Comparison of ENCODE assay signal across 25 cellular contexts in the genomic region with DNA sequence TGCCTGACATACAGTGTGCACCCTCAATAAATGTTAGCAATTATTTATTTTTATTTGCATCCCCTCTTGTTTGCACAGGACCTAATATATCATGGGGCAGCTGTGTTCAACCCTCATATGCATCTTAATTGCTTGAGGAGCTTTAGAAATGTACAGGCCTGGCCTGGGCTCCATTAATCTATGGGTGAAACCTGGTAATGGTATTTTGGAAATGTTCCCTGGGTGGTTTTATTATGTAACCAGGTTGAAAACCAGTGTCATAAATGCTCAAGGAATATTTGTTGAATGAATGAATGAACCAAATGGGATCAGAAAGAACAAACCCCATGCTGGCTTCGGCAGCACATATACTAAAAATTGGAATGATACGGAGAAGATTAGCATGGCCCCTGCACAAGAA.
DNase-seq lines count a peak whose midpoint lies in the region; ATAC-seq and TF ChIP-seq lines count a peak whose summit lies in the region.
"Had no signal": no experiment of that assay in that cellular context is flagged by ENCODE, and none has a peak within 500 bp of the region (broad histone marks: within the 10 kb centered on the region; RNA-seq: fewer than 3 reads in every experiment).

No MANE protein-coding gene starts in this region.

- H3K4me1 ChIP-seq in liver (ENCODE audit: control insufficient read depth in 4 of 4, insufficient read depth in 4 of 4, low read length in 3 of 4) (peaks cover 6 to 28% (median 20%) of the 10 kb centered on the region in 4 donors), right lobe of liver (peaks cover 0 to 33% (median 3%) of the 10 kb centered on the region in 4 donors), foreskin keratinocyte (peaks cover 46% of the 10 kb centered on the region)

- no peak overlapping the region for H3K9ac ChIP-seq in liver (ENCODE audit: low read depth in 1 of 2, low read length in 2 of 2)

- TF ChIP-seq CTCF in liver (IDR thresholded peaks at IDR 0.05; ENCODE audit: low read depth, low read length, missing input control) (no peak), right lobe of liver (IDR thresholded peaks at IDR 0.05) (no peak), foreskin keratinocyte (conservative IDR thresholded peaks at IDR 0.05) (no peak), osteocyte (IDR thresholded peaks at IDR 0.05) (no peak)

- no peak for TF ChIP-seq POLR2A in right lobe of liver (IDR thresholded peaks at IDR 0.05)

- H3K27ac ChIP-seq in liver (ENCODE audit: low read depth in 1 of 2, low read length in 2 of 2), result peak overlapping the region; percentile 8 to 52
- no peak overlapping the region for H3K27ac ChIP-seq in right lobe of liver
- H3K27ac ChIP-seq in foreskin keratinocyte, result peak overlapping the region; percentile 8
- H3K27ac ChIP-seq: cardiac muscle cell, left lung, testis had no signal

- no peak for TF ChIP-seq RAD21 in liver (IDR thresholded peaks at IDR 0.05)

- peak overlapping the region; percentile 96 for H3K27ac Mint-ChIP-seq in osteocyte (ENCODE audit: unreplicated experiment)
- H3K27ac Mint-ChIP-seq: activated naive CD4-positive, alpha-beta T cell treated with anti-CD3 and anti-CD28 coated beads, Interleukin-2, amount 10 ng/mL, durations not matched to agents 7 days and 5 days; activated T-helper 1 cell treated with anti-CD3 and anti-CD28 coated beads, Interleukin-12 subunit alpha, Interleukin-12 subunit beta, Interleukin-2, Interleukin-4 antibody, amounts not matched to agents 30 ng/mL and 10 ng/mL and 1 ng/mL, durations not matched to agents 14 hours and 24 hours and 36 hours; naive thymus-derived CD4-positive, alpha-beta T cell; T-cell had no signal

- H3K9me3 Mint-ChIP-seq in osteocyte (ENCODE audit: unreplicated experiment), result no peaks in the 10 kb centered on the region
- H3K9me3 Mint-ChIP-seq: activated naive CD4-positive, alpha-beta T cell treated with anti-CD3 and anti-CD28 coated beads, Interleukin-2, amount 10 ng/mL, durations not matched to agents 7 days and 5 days; activated T-helper 1 cell treated with anti-CD3 and anti-CD28 coated beads, Interleukin-12 subunit alpha, Interleukin-12 subunit beta, Interleukin-2, Interleukin-4 antibody, amounts not matched to agents 30 ng/mL and 10 ng/mL and 1 ng/mL, durations not matched to agents 14 hours and 24 hours and 36 hours; naive thymus-derived CD4-positive, alpha-beta T cell; T-cell had no signal

- H3K27me3 ChIP-seq in liver (ENCODE audit: control insufficient read depth in 4 of 4, insufficient read depth in 4 of 4, low read length in 3 of 4) (no peaks in the 10 kb centered on the region), right lobe of liver (no peaks in the 10 kb centered on the region), foreskin keratinocyte (no peaks in the 10 kb centered on the region)
- H3K27me3 ChIP-seq: cardiac muscle cell, left lung, ovary, right atrium auricular region, testis had no signal

- WGBS in liver, result 97% methylated on average over 2 of the region's 2 CpGs
- 84% methylated on average over 2 of the region's 2 CpGs for WGBS in right lobe of liver (ENCODE audit: insufficient coverage, low coverage, low lambda C conversion rate, missing lambda C conversion rate)

- no peaks in the 10 kb centered on the region for H3K9me3 ChIP-seq in liver (ENCODE audit: control insufficient read depth in 4 of 4, low read length in 3 of 4)
- H3K9me3 ChIP-seq in right lobe of liver, result no peaks in the 10 kb centered on the region
- H3K9me3 ChIP-seq: left lung, ovary, right atrium auricular region, testis had no signal

- no peak overlapping the region for H3K4me3 ChIP-seq in liver (ENCODE audit: low read depth in 1 of 3, low read length in 3 of 3)
- no peak overlapping the region for H3K4me3 ChIP-seq in right lobe of liver
- H3K4me3 ChIP-seq: cardiac muscle cell, left lung, ovary, right atrium auricular region, testis had no signal

- H3K27me3 Mint-ChIP-seq in osteocyte (ENCODE audit: unreplicated experiment), result no peaks in the 10 kb centered on the region
- H3K27me3 Mint-ChIP-seq: T-cell had no signal

- intact Hi-C loops in right lobe of liver (cut with DNase I), result no loop called here

- no peak for DNase-seq in right lobe of liver
- no peak for DNase-seq in foreskin keratinocyte
- DNase-seq in osteocyte (ENCODE audit: extremely low spot score, unreplicated experiment), result no peak
- DNase-seq in NCI-H345 (lab: John Stamatoyannopoulos, UW), result no peak
- DNase-seq in ACHN, result no peak
- DNase-seq in NCI-H1930 (lab: John Stamatoyannopoulos, UW), result no peak
- DNase-seq: 8988T; activated CD4-positive, CD25-positive, alpha-beta regulatory T cell; activated naive CD4-positive, alpha-beta T cell treated with anti-CD3 and anti-CD28 coated beads, Interleukin-2, amount 10 ng/mL, durations not matched to agents 7 days and 5 days; AML-193; amniotic stem cell; left lung; naive thymus-derived CD4-positive, alpha-beta T cell; NCI-H1105; NCI-H2081; NCI-H774; ovary; stimulated activated CD4-positive, alpha-beta T cell treated with anti-CD3 and anti-CD28 coated beads, Interleukin-2, amount 100 ng/mL, for 48 hours; T-cell; testis had no signal

- in situ Hi-C loops in ACHN (cut with HindIII; ENCODE audit: low pct_ligation_motif_present, low pct_unique_long_range_greater_than_20kb, low sequenced_read_pairs), result no loop called here

- peaks cover 66% of the 10 kb centered on the region for H3K4me1 Mint-ChIP-seq in osteocyte (ENCODE audit: unreplicated experiment)

- no peaks in the 10 kb centered on the region for H3K36me3 ChIP-seq in liver (ENCODE audit: control insufficient read depth in 4 of 4, insufficient read depth in 3 of 4, low read depth in 1 of 4, low read length in 3 of 4)
- no peaks in the 10 kb centered on the region for H3K36me3 ChIP-seq in right lobe of liver
- H3K36me3 ChIP-seq: cardiac muscle cell, left lung, ovary, right atrium auricular region had no signal

- H3K36me3 Mint-ChIP-seq in osteocyte (ENCODE audit: unreplicated experiment), result no peaks in the 10 kb centered on the region
- H3K36me3 Mint-ChIP-seq: activated naive CD4-positive, alpha-beta T cell treated with anti-CD3 and anti-CD28 coated beads, Interleukin-2, amount 10 ng/mL, durations not matched to agents 7 days and 5 days; T-cell had no signal

- ATAC-seq in right lobe of liver (no peak), foreskin keratinocyte (no peak), HG02759 (IDR thresholded peaks at IDR 0.05; ENCODE audit: unreplicated experiment) (no peak)
- ATAC-seq: naive thymus-derived CD4-positive, alpha-beta T cell; T-cell had no signal

- no peak overlapping the region for H3K4me3 Mint-ChIP-seq in osteocyte (ENCODE audit: unreplicated experiment)
- H3K4me3 Mint-ChIP-seq: activated naive CD4-positive, alpha-beta T cell treated with anti-CD3 and anti-CD28 coated beads, Interleukin-2, amount 10 ng/mL, durations not matched to agents 7 days and 5 days; activated T-helper 1 cell treated with anti-CD3 and anti-CD28 coated beads, Interleukin-12 subunit alpha, Interleukin-12 subunit beta, Interleukin-2, Interleukin-4 antibody, amounts not matched to agents 30 ng/mL and 10 ng/mL and 1 ng/mL, durations not matched to agents 14 hours and 24 hours and 36 hours; naive thymus-derived CD4-positive, alpha-beta T cell; T-cell had no signal

TF ChIP-seq in liver, 16 proteins besides CTCF, POLR2A, EP300 and RAD21:
- no peak for TF ChIP-seq FOXA1 (IDR thresholded peaks at IDR 0.05)
- TF ChIP-seq YY1 (IDR thresholded peaks at IDR 0.05), result no peak
- TF ChIP-seq NR2F2 (IDR thresholded peaks at IDR 0.05), result no peak
- no peak for TF ChIP-seq HNF4A (conservative IDR thresholded peaks at IDR 0.05)
- no peak for TF ChIP-seq JUND (IDR thresholded peaks at IDR 0.05)
- no peak for TF ChIP-seq EGR1 (IDR thresholded peaks at IDR 0.05; ENCODE audit: low read depth in 2 of 2)
- TF ChIP-seq FOXA2 (IDR thresholded peaks at IDR 0.05), result no peak
- TF ChIP-seq TAF1 (conservative IDR thresholded peaks at IDR 0.05), result no peak
- TF ChIP-seq, protein P1, sequence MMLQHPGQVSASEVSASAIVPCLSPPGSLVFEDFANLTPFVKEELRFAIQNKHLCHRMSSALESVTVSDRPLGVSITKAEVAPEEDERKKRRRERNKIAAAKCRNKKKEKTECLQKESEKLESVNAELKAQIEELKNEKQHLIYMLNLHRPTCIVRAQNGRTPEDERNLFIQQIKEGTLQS (IDR thresholded peaks at IDR 0.05), result no peak
- TF ChIP-seq, protein P2, sequence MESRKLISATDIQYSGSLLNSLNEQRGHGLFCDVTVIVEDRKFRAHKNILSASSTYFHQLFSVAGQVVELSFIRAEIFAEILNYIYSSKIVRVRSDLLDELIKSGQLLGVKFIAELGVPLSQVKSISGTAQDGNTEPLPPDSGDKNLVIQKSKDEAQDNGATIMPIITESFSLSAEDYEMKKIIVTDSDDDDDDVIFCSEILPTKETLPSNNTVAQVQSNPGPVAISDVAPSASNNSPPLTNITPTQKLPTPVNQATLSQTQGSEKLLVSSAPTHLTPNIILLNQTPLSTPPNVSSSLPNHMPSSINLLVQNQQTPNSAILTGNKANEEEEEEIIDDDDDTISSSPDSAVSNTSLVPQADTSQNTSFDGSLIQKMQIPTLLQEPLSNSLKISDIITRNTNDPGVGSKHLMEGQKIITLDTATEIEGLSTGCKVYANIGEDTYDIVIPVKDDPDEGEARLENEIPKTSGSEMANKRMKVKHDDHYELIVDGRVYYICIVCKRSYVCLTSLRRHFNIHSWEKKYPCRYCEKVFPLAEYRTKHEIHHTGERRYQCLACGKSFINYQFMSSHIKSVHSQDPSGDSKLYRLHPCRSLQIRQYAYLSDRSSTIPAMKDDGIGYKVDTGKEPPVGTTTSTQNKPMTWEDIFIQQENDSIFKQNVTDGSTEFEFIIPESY (IDR thresholded peaks at IDR 0.05), result no peak
TF ChIP-seq in liver: peak in this region for 0.

Comparison
In these comparisons a context has a peak if more than half of its experiments do, and no peak if none do; other contexts are left out.
1. H3K27ac ChIP-seq: peak in liver (2 of 2) and foreskin keratinocyte (single experiment); none in right lobe of liver (0 of 3).